Comparison of ENCODE assay signal across 8 cellular contexts in the genomic region with DNA sequence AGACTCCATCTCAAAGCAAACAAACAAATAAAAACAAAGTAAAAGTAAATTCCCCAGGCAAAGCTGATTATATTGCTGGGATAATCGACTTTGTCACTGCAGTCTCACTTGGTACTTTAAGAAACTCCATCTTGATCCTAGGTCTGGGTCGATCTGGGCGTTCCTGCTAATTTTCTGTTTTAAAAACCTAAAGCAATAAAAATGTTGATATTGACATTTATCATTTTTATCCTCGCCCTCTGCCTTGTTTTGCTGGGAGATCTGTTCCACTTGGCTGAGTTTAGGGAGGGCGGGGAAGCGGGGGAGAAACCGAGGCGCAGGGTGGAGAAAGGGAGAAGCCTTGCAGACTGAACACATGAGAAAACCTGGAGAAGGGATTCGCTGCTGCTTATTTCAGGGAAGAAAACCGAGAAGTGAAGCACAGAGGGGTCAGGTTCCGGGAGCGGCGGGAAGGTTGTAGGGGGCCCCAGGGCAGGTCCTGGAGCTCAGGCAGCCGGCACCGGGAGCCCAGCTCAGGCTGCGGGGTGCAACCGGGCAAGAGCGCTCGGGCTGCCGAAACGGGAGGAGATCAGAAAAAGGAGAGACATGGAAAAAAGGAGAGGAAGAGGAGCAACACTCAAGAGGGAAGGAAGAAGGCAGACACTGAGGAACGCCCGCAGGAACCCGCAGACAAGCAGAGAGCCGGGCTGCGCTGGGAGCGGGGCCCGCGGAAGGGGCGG. TPM values are rescaled to one million over a fixed set of nuclear protein-coding genes. Genes with fewer than 3 reads are reported as not detected.
A peak's percentile ranks its signal among the peaks of the same experiment; 100 is the strongest.
DNase-seq lines count a peak whose midpoint lies in the region; ATAC-seq and TF ChIP-seq lines count a peak whose summit lies in the region.

No MANE protein-coding gene starts in this region.

- H3K4me1 ChIP-seq in body of pancreas (peaks cover 32% of the 10 kb centered on the region), spleen (peaks cover 4 to 44% (median 30%) of the 10 kb centered on the region in 6 donors)

- H3K27ac ChIP-seq in body of pancreas (peak overlapping the region; percentile 74 to 94 (median 86)), spleen (peak overlapping the region; percentile 84 to 100 (median 96))

- no peaks in the 10 kb centered on the region for H3K9me3 Mint-ChIP-seq in immature natural killer cell

- 1% methylated on average over 25 to 26 of the region's 30 CpGs for WGBS in body of pancreas, 2 donors
- 3 to 5% (median 4%) methylated on average over 24 to 30 of the region's 30 CpGs for WGBS in spleen, 5 donors

- H3K4me1 Mint-ChIP-seq in immature natural killer cell, result peaks cover 14% of the 10 kb centered on the region in 2 donors

- no peaks in the 10 kb centered on the region for H3K27me3 ChIP-seq in body of pancreas
- H3K27me3 ChIP-seq in spleen (replicated peaks in 1 of 7), result no peaks in the 10 kb centered on the region

- H3K4me3 ChIP-seq in body of pancreas, result peak overlapping the region in 1 of 2 donors; percentile 42
- peak overlapping the region; percentile 51 to 87 (median 70) for H3K4me3 ChIP-seq in spleen

- peak overlapping the region; percentile 86 to 97 (median 92) for H3K27ac Mint-ChIP-seq in immature natural killer cell

- ATAC-seq in GM18502 (IDR thresholded peaks at IDR 0.05; ENCODE audit: poor library complexity, unreplicated experiment) (peak; percentile 14), HG02852 (IDR thresholded peaks at IDR 0.05; ENCODE audit: unreplicated experiment) (peak; percentile 20), body of pancreas (peak; percentile 3)

- TF ChIP-seq CTCF in body of pancreas (IDR thresholded peaks at IDR 0.05), result no peak
- no peak for TF ChIP-seq CTCF in spleen (IDR thresholded peaks at IDR 0.05 in 8 of 11, conservative IDR thresholded peaks at IDR 0.05 in 3 of 11)

- intact Hi-C loops in body of pancreas (cut with DNase I) (no loop called here), spleen (cut with DNase I; ENCODE audit: low total_unique reads) (loop anchor here (10.0 kb wide), 1 partner anchor 212 kb away; a partner anchor contains a TSS)

- TF ChIP-seq POLR2A in body of pancreas (IDR thresholded peaks at IDR 0.05), result peak; percentile 47 to 94 (median 87)
- peak in 2 of 3 donors; percentile 30 to 53 for TF ChIP-seq POLR2A in spleen (IDR thresholded peaks at IDR 0.05)

- H3K36me3 Mint-ChIP-seq in immature natural killer cell, result peaks cover 0 to under 1% (median 0%) of the 10 kb centered on the region in 3 donors

- DNase-seq in AG08395 (ENCODE audit: low spot score) (peak; percentile 35), NCI-H2107 treated with DMSO at 0.1 percent for 48 hours (lab: John Stamatoyannopoulos, UW; ENCODE audit: unreplicated experiment) (peak; percentile 86), body of pancreas (no peak), immature natural killer cell (no peak), spleen (no peak), activated gamma-delta T cell treated with Interleukin-2 at 50 U/mL for 16 hours (no peak)

- no peaks in the 10 kb centered on the region for H3K9me3 ChIP-seq in body of pancreas
- H3K9me3 ChIP-seq in spleen, result no peaks in the 10 kb centered on the region

- H3K27me3 Mint-ChIP-seq in immature natural killer cell (ENCODE audit: low read depth in 3 of 3), result peaks cover 7 to 17% (median 7%) of the 10 kb centered on the region in 3 donors

- peak overlapping the region; percentile 90 to 96 (median 93) for H3K4me3 Mint-ChIP-seq in immature natural killer cell

- H3K36me3 ChIP-seq in body of pancreas (replicated peaks in 1 of 2; ENCODE audit: insufficient read depth in 1 of 2, low read depth in 2 of 2) (no peaks in the 10 kb centered on the region), spleen (no peaks in the 10 kb centered on the region)

RNA-seq across cellular contexts. Expression of a gene that starts 27.4 kb away (rescaled TPM):
- total RNA-seq in body of pancreas (10 to 100 TPM; 58.9 to 71.5 TPM), spleen (100 to 1,000 TPM in 6 of 7 donors, 10 to 100 TPM in 1; 95.3 to 147 (median 108) TPM)
- polyA plus RNA-seq in immature natural killer cell (10 to 100 TPM in 1 of 3 donors, 1 to 10 TPM in 2; 5.3 to 24.6 (median 5.6) TPM), spleen (10 to 100 TPM in 1 of 3 donors, 1 to 10 TPM in 2; 5.3 to 10.4 (median 7.0) TPM)

Comparison
In these comparisons a context has a peak if more than half of its experiments do, and no peak if none do; other contexts are left out.
1. DNase-seq: peak in AG08395 (single experiment) and NCI-H2107 treated with DMSO at 0.1 percent for 48 hours (single experiment); none in body of pancreas (0 of 4), immature natural killer cell (0 of 3), spleen (single experiment) and activated gamma-delta T cell treated with Interleukin-2 at 50 U/mL for 16 hours (single experiment).
2. Peak in every context shown above with its lines, with median percentiles within 50 percentile points of each other: ATAC-seq.